17 cellular contexts compared by ENCODE assay signal in genomic region chr3:100164730-100165129, GRCh38. TPM values are rescaled to one million over a fixed set of nuclear protein-coding genes. Genes with fewer than 3 reads are reported as not detected.
DNase-seq lines count a peak whose midpoint lies in the region; ATAC-seq and TF ChIP-seq lines count a peak whose summit lies in the region.
"Had no signal": no experiment of that assay in that cellular context is flagged by ENCODE, and none has a peak within 500 bp of the region (broad histone marks: within the 10 kb centered on the region; RNA-seq: fewer than 3 reads in every experiment).

No MANE protein-coding gene starts in this region.

- H3K4me3 Mint-ChIP-seq in osteocyte (ENCODE audit: unreplicated experiment) (no peak overlapping the region), T-helper 17 cell (no peak overlapping the region)

- peaks cover 0 to 7% (median 0%) of the 10 kb centered on the region in 3 donors for H3K36me3 ChIP-seq in tibial nerve

- peaks cover 40% of the 10 kb centered on the region for H3K4me1 Mint-ChIP-seq in osteocyte (ENCODE audit: unreplicated experiment)
- H3K4me1 Mint-ChIP-seq in T-helper 17 cell, result no peaks in the 10 kb centered on the region

- H3K27me3 Mint-ChIP-seq in osteocyte (ENCODE audit: unreplicated experiment) (no peaks in the 10 kb centered on the region), T-helper 17 cell (no peaks in the 10 kb centered on the region)

- WGBS in tibial nerve, 2 donors, result 81 to 83% methylated on average over 3 of the region's 3 CpGs

- H3K4me3 ChIP-seq in tibial nerve, result no peak overlapping the region
- H3K4me3 ChIP-seq: MG63 had no signal

- H3K27ac Mint-ChIP-seq in osteocyte (ENCODE audit: unreplicated experiment), result peak overlapping the region; percentile 70
- H3K27ac Mint-ChIP-seq in T-helper 17 cell, result no peak overlapping the region

- H3K4me1 ChIP-seq in tibial nerve, result peaks cover 0 to 31% (median 7%) of the 10 kb centered on the region in 4 donors
- H3K4me1 ChIP-seq: Caco-2 had no signal

- no peaks in the 10 kb centered on the region for H3K9me3 Mint-ChIP-seq in osteocyte (ENCODE audit: unreplicated experiment)

- TF ChIP-seq POLR2A in tibial nerve (IDR thresholded peaks at IDR 0.05), result no peak

- H3K27ac ChIP-seq in tibial nerve, result peak overlapping the region in 3 of 4 donors; percentile 36 to 65 (median 65)

- H3K27me3 ChIP-seq in tibial nerve, result no peaks in the 10 kb centered on the region
- H3K27me3 ChIP-seq: MG63 had no signal

- ATAC-seq in SK-N-SH treated with all-trans-retinoic acid at 6 μM for 48 hours (peak; percentile 32; the same call in 2 of the 3 replicates), T-helper 17 cell (no peak)

- no peaks in the 10 kb centered on the region for H3K9me3 ChIP-seq in tibial nerve
- no peaks in the 10 kb centered on the region for H3K9me3 ChIP-seq in T-helper 17 cell (ENCODE audit: control insufficient read depth, low read length, poor library complexity, severe bottlenecking)
- H3K9me3 ChIP-seq: Caco-2, MG63 had no signal

- no peak for TF ChIP-seq CTCF in osteocyte (IDR thresholded peaks at IDR 0.05)
- no peak for TF ChIP-seq CTCF in tibial nerve (IDR thresholded peaks at IDR 0.05)

- DNase-seq in NCI-H82 treated with DMSO at 0.1 percent for 48 hours (lab: John Stamatoyannopoulos, UW; ENCODE audit: unreplicated experiment) (peak; percentile 65), osteocyte (ENCODE audit: extremely low spot score, unreplicated experiment) (no peak), tibial nerve (ENCODE audit: low spot score in 2 of 2) (no peak), GOT3 (lab: John Stamatoyannopoulos, UW) (no peak), T-helper 17 cell (no peak), DMS79 (lab: John Stamatoyannopoulos, UW) (no peak)
- DNase-seq: Caco-2, DMS153, EL, MG63, NCI-H1092, NCI-H146, NCI-H2081 treated with DMSO at 0.1 percent for 48 hours, NCI-H2227 treated with DMSO at 0.1 percent for 48 hours, NCI-H524 treated with DMSO at 0.1 percent for 48 hours, SHP77 treated with DMSO at 0.1 percent for 48 hours had no signal

- H3K36me3 Mint-ChIP-seq in osteocyte (ENCODE audit: unreplicated experiment), result peaks cover 15% of the 10 kb centered on the region
- peaks cover 14% of the 10 kb centered on the region for H3K36me3 Mint-ChIP-seq in T-helper 17 cell (ENCODE audit: low read depth)

- no peak for TF ChIP-seq EP300 in tibial nerve (IDR thresholded peaks at IDR 0.05)

TF ChIP-seq in SK-N-SH treated with all-trans-retinoic acid at 6 μM for 48 hours, 23 proteins besides CTCF, POLR2A, EP300 and RAD21:
- TF ChIP-seq ZNF70 (CRISPR knock-in tag; IDR thresholded peaks at IDR 0.05) (no peak), ESRRG (CRISPR knock-in tag; IDR thresholded peaks at IDR 0.05) (no peak), TSHZ2 (CRISPR knock-in tag; IDR thresholded peaks at IDR 0.05) (peak; percentile 72; the same call in 1 of the 2 replicates), TCF4 (CRISPR knock-in tag; IDR thresholded peaks at IDR 0.05; ENCODE audit: borderline replicate concordance) (peak; percentile 70; the same call in 1 of the 2 replicates), PPARA (CRISPR knock-in tag; IDR thresholded peaks at IDR 0.05; ENCODE audit: borderline replicate concordance) (no peak)
TF ChIP-seq in SK-N-SH treated with all-trans-retinoic acid at 6 μM for 48 hours: peak in this region for 2.

RNA-seq across cellular contexts. Expression of gene FILIP1L, which starts 50.4 kb away (rescaled TPM):
- 47.0 and 49.3 TPM in 2 replicates for total RNA-seq in osteocyte
- 10 to 100 TPM; 26.7 to 46.3 (median 30.8) TPM for total RNA-seq in tibial nerve
- total RNA-seq in T-helper 17 cell, result under 1 TPM in 1 of 2 donors, not detected in 1; 0.82 TPM

Comparison
In these comparisons a context has a peak if more than half of its experiments do, and no peak if none do; other contexts are left out.
1. RNA of gene FILIP1L, which starts 50.4 kb away (total RNA-seq): 47.0 to 49.3 TPM in osteocyte and 26.7 to 46.3 TPM in tibial nerve; 0.82 TPM in T-helper 17 cell; every median in the first group is over 10 times any median in the second.